Comparison of ENCODE assay signal across 10 cellular contexts in the genomic region with DNA sequence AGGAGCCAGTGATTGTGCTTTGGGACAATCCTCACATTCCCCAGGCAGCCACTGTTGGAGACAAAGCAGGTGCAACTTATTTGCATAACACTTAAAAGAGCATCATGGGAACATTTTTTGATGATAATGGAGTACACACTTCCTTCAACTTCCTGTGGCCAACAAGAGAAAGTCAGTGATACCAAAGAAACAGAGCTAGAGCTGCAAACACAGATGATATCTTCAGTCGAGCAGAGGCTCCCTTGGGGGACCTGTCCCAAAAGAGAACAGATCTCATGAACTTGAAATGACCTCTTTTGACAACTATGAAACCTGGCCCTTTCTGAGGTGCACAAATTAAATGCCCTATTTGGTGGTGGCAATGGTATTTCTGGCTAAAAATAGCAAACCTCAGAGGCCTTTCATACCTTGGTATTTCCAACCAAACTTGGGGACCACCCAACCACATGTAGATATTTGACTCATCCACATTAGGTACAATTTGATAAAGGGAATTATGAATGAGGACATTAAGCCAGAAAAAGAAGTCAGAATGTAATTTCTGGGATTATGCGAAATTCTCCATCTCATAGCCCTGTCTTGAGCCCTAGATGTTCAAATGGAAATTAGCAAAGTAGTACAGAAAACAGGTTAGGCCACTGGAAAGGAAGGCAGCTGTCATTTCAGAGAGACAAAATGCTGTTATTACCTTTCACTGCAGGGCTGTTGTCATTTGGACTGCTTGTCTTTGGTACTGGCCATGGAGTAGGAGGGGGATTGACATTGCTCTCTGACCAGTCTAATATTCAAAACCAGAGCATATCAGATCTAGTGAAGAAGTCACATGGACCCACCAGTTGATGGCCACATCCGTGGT.
DNase-seq lines count a peak whose midpoint lies in the region; ATAC-seq, FAIRE-seq and TF ChIP-seq lines count a peak whose summit lies in the region.
"Had no signal": no experiment of that assay in that cellular context is flagged by ENCODE, and none has a peak within 500 bp of the region (broad histone marks: within the 10 kb centered on the region; RNA-seq: fewer than 3 reads in every experiment).

No MANE protein-coding gene starts in this region.

- TF ChIP-seq POLR2A in GM18505 (IDR thresholded peaks at IDR 0.05; ENCODE audit: borderline replicate concordance, extremely low read depth, insufficient read depth, insufficient read length) (no peak), GM12878 (IDR thresholded peaks at IDR 0.05; ENCODE audit: low read depth, low read length) (no peak)

- no peak overlapping the region for H3K9ac ChIP-seq in GM12878 (ENCODE audit: control insufficient read depth, insufficient read depth, low read length)

- H3K9me3 ChIP-seq in GM12878 (replicated peaks; ENCODE audit: control insufficient read depth, insufficient read depth, low read length) (peaks cover 12% of the 10 kb centered on the region; the same call in 2 of the 3 replicates), MG63 (no peaks in the 10 kb centered on the region)

- FAIRE-seq in GM12878 (lab: Jason Lieb, UNC) = peak; percentile 75
- FAIRE-seq: frontal cortex had no signal

- in situ Hi-C loops in GM12878 (cut with MboI) (no loop called here), KBM-7 (cut with MboI; ENCODE audit: low pct_unique_long_range_greater_than_20kb, low sequenced_read_pairs) (no loop called here)

- TSS peak; percentile 79 for BruUV-seq in GM12878 (replicated peaks; lab: Mats Ljungman, UMichigan)

- TF ChIP-seq RAD21 in GM12878 (IDR thresholded peaks at IDR 0.05; ENCODE audit: insufficient read depth, low read depth, low read length) = peak; percentile 30; the same call in 1 of the 2 replicates

- intact Hi-C loops in GM12878 (cut with micrococcal nuclease; ENCODE audit: unreplicated experiment) = loop anchor here (1.0 to 5.0 kb wide), 6 partner anchors 11 to 548 kb away; partner anchors contain the start of gene MIOS

- POLR2A ChIA-PET in GM12878 (lab: Charles Lee) = interaction anchor here (0.6 to 14.7 kb wide), 11 partner anchors 9 to 145 kb away, joined by 3 to 133 read pairs (median 3); no protein-coding TSS in a partner anchor

- WGBS in GM12878 (ENCODE audit: insufficient coverage, insufficient replicate concordance, low lambda C conversion rate, missing lambda C conversion rate) = 32% methylated on average over 3 of the region's 3 CpGs

- H3K27me3 ChIP-seq in GM12878 (replicated peaks in 1 of 2; ENCODE audit: control insufficient read depth in 2 of 2, insufficient read depth in 2 of 2, low read length in 1 of 2) (no peaks in the 10 kb centered on the region), MG63 (no peaks in the 10 kb centered on the region)

- no peaks in the 10 kb centered on the region for H3K79me2 ChIP-seq in GM12878 (ENCODE audit: control insufficient read depth, insufficient read depth, low read length)

- SMC1A ChIA-PET in GM12878 (lab: Charles Lee; ENCODE audit: uncharacterized antibody, unreplicated experiment) = interaction anchor here (0.8 to 12.5 kb wide), 21 partner anchors 9 to 474 kb away, joined by 3 to 182 read pairs (median 4); partner anchors contain the start of gene GLCCI1

- H3K36me3 ChIP-seq in GM12878 (ENCODE audit: control insufficient read depth in 2 of 2, insufficient read depth in 2 of 2, low read length in 1 of 2) (no peaks in the 10 kb centered on the region), MG63 (no peaks in the 10 kb centered on the region)

- TF ChIP-seq CTCF in GM12878 (IDR thresholded peaks at IDR 0.05 in 2 of 3, conservative IDR thresholded peaks at IDR 0.05 in 1 of 3; ENCODE audit: control insufficient read depth in 2 of 3, extremely low read depth in 1 of 3, insufficient read depth in 1 of 3, low read depth in 3 of 3, low read length in 3 of 3) = no peak

- no peak overlapping the region for H3K4me3 ChIP-seq in GM12878
- no peak overlapping the region for H3K4me3 ChIP-seq in MG63

- no peaks in the 10 kb centered on the region for H4K20me1 ChIP-seq in GM12878 (ENCODE audit: control insufficient read depth, insufficient read depth)

- TF ChIP-seq EP300 in GM12878 (IDR thresholded peaks at IDR 0.05; ENCODE audit: borderline replicate concordance in 1 of 2, control insufficient read depth in 1 of 2, low read depth in 2 of 2, low read length in 2 of 2) = peak; percentile 77 to 93; a peak in 2 of 4 replicates

- H2AFZ ChIP-seq in GM12878 (ENCODE audit: control insufficient read depth, low read depth, low read length) = no peak overlapping the region; the same call in 1 of the 2 replicates

- peak overlapping the region; percentile 22; the same call in 1 of the 2 replicates for H3K4me2 ChIP-seq in GM12878 (ENCODE audit: control insufficient read depth, insufficient read depth)

- H3K4me1 ChIP-seq in GM12878 (ENCODE audit: control insufficient read depth, insufficient read depth, low read length) = peaks cover 43% of the 10 kb centered on the region

- peak; percentile 90 for ATAC-seq in GM18505 (IDR thresholded peaks at IDR 0.05; ENCODE audit: unreplicated experiment)
- ATAC-seq in GM21360 (IDR thresholded peaks at IDR 0.05; ENCODE audit: unreplicated experiment) = peak; percentile 88
- peak; percentile 96 for ATAC-seq in HG03175 (IDR thresholded peaks at IDR 0.05; ENCODE audit: unreplicated experiment)
- peak; percentile 85 for ATAC-seq in GM12878

- CTCF ChIA-PET in GM12878 (lab: Yijun Ruan, JAX) = interaction anchor here (1.5 to 3.1 kb wide), 5 partner anchors 10 to 434 kb away, joined by 4 to 16 read pairs (median 9); no protein-coding TSS in a partner anchor

- DNase-seq in GM12878 (ENCODE audit: low read depth, low spot score) = peak; percentile 98
- DNase-seq in KBM-7 = no peak
- no peak for DNase-seq in NCI-H1092 treated with DMSO at 0.1 percent for 48 hours (lab: John Stamatoyannopoulos, UW)
- DNase-seq in MG63 = no peak
- no peak for DNase-seq in NCI-H1436 treated with DMSO at 0.1 percent for 48 hours (lab: John Stamatoyannopoulos, UW)
- DNase-seq: NCI-H1092 had no signal

- H3K27ac ChIP-seq in GM12878 (ENCODE audit: control insufficient read depth, insufficient read depth) = peak overlapping the region; percentile 56

- RAD21 ChIA-PET in GM12878 (lab: Charles Lee; ENCODE audit: unreplicated experiment) = interaction anchor here (0.6 to 8.8 kb wide), 11 partner anchors 10 to 145 kb away, joined by 3 to 124 read pairs (median 5); no protein-coding TSS in a partner anchor

TF ChIP-seq in GM12878, 131 proteins besides CTCF, POLR2A, EP300 and RAD21 (continues in another document):
- peak; percentile 59 for TF ChIP-seq ATF7 (IDR thresholded peaks at IDR 0.05; ENCODE audit: low read depth)
- no peak for TF ChIP-seq RAD51 (IDR thresholded peaks at IDR 0.05)
- peak; percentile 76 for TF ChIP-seq DPF2 (IDR thresholded peaks at IDR 0.05)
- TF ChIP-seq, protein P1, sequence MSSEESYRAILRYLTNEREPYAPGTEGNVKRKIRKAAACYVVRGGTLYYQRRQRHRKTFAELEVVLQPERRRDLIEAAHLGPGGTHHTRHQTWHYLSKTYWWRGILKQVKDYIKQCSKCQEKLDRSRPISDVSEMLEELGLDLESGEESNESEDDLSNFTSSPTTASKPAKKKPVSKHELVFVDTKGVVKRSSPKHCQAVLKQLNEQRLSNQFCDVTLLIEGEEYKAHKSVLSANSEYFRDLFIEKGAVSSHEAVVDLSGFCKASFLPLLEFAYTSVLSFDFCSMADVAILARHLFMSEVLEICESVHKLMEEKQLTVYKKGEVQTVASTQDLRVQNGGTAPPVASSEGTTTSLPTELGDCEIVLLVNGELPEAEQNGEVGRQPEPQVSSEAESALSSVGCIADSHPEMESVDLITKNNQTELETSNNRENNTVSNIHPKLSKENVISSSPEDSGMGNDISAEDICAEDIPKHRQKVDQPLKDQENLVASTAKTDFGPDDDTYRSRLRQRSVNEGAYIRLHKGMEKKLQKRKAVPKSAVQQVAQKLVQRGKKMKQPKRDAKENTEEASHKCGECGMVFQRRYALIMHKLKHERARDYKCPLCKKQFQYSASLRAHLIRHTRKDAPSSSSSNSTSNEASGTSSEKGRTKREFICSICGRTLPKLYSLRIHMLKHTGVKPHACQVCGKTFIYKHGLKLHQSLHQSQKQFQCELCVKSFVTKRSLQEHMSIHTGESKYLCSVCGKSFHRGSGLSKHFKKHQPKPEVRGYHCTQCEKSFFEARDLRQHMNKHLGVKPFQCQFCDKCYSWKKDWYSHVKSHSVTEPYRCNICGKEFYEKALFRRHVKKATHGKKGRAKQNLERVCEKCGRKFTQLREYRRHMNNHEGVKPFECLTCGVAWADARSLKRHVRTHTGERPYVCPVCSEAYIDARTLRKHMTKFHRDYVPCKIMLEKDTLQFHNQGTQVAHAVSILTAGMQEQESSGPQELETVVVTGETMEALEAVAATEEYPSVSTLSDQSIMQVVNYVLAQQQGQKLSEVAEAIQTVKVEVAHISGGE (CRISPR knock-in tag; IDR thresholded peaks at IDR 0.05) = no peak
- no peak for TF ChIP-seq ESRRA (IDR thresholded peaks at IDR 0.05; ENCODE audit: low read length)
- TF ChIP-seq EGR1 (IDR thresholded peaks at IDR 0.05; ENCODE audit: borderline replicate concordance in 1 of 2, low read depth in 2 of 2, low read length in 2 of 2) = no peak
- peak; percentile 43; the same call in 1 of the 2 replicates for TF ChIP-seq TAF1 (IDR thresholded peaks at IDR 0.05; ENCODE audit: borderline replicate concordance, low read depth, low read length)
- TF ChIP-seq, protein P2, sequence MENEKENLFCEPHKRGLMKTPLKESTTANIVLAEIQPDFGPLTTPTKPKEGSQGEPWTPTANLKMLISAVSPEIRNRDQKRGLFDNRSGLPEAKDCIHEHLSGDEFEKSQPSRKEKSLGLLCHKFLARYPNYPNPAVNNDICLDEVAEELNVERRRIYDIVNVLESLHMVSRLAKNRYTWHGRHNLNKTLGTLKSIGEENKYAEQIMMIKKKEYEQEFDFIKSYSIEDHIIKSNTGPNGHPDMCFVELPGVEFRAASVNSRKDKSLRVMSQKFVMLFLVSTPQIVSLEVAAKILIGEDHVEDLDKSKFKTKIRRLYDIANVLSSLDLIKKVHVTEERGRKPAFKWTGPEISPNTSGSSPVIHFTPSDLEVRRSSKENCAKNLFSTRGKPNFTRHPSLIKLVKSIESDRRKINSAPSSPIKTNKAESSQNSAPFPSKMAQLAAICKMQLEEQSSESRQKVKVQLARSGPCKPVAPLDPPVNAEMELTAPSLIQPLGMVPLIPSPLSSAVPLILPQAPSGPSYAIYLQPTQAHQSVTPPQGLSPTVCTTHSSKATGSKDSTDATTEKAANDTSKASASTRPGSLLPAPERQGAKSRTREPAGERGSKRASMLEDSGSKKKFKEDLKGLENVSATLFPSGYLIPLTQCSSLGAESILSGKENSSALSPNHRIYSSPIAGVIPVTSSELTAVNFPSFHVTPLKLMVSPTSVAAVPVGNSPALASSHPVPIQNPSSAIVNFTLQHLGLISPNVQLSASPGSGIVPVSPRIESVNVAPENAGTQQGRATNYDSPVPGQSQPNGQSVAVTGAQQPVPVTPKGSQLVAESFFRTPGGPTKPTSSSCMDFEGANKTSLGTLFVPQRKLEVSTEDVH (IDR thresholded peaks at IDR 0.05; ENCODE audit: low read depth, partially characterized antibody) = no peak
